ENCODE assay signal across 11 cellular contexts in the genomic region with DNA sequence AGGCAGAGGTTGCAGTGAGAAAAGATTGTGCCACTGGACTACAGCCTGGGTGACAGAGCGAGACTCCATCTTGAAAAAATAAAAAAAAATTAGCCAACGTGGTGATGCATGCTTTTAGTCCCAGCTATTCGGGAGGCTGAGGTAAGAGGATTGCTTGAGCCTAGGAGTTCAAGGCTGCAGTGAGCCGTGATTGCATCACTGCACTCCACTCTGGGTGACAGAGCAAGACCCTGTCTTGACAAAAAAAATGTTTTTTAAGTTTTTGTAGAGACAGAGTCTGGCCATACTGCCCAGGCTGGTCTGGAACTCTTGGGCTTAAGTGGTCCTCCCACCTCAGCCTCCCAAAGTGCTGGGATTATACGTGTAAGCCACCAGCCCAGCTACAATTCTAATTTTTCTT.
"Had no signal": no experiment of that assay in that cellular context is flagged by ENCODE, and none has a peak within 500 bp of the region (broad histone marks: within the 10 kb centered on the region; RNA-seq: fewer than 3 reads in every experiment).

No MANE protein-coding gene starts in this region.

- ATAC-seq: GM23338, HCT116 had no signal

- DNase-seq: GM23248, GOT3, H7, H9, HCEC 1CT, HFFc6 had no signal

- H2AFZ ChIP-seq: GM23248, GM23338 had no signal

- H3K4me3 ChIP-seq: GM23248, GM23338, HAP-1 had no signal

- H3K9me3 ChIP-seq: HAP-1 had no signal

- H3K27ac ChIP-seq: GM23248 had no signal

- H3K9ac ChIP-seq: GM23248 had no signal

- H3K4me1 ChIP-seq: HAP-1 had no signal

- FAIRE-seq: H1, H54 had no signal

- H3K4me2 ChIP-seq: GM23338 had no signal

- H3K36me3 ChIP-seq: HAP-1 had no signal
